ENCODE assay signal across 31 cellular contexts in genomic region chr11:111305403-111305802, GRCh38. TPM values are rescaled to one million over a fixed set of nuclear protein-coding genes. Genes with fewer than 3 reads are reported as not detected.
"Had no signal": no experiment of that assay in that cellular context is flagged by ENCODE, and none has a peak within 500 bp of the region (broad histone marks: within the 10 kb centered on the region; RNA-seq: fewer than 3 reads in every experiment).

No MANE protein-coding gene starts in this region.

- H3K4me1 ChIP-seq: adrenal gland, foreskin keratinocyte, uterus had no signal

- H3K4me2 ChIP-seq: smooth muscle cell had no signal

- H3K9me3 ChIP-seq: adrenal gland, left lung, sigmoid colon, transverse colon, uterus had no signal

- ATAC-seq: activated T-cell treated with anti-CD3 and anti-CD28 coated beads, Interleukin-2, amount 50 U/mL, for 4 hours; foreskin keratinocyte; left lung; naive thymus-derived CD4-positive, alpha-beta T cell; stimulated activated memory B cell treated with anti-CD40 and anti-IgM and Interleukin-4, amounts not matched to agents 10 μg/mL and 1 μg/mL and 100 μg/mL, for 72 hours had no signal

- DNase-seq: activated B cell treated with CpG ODN at 0.5 μM for 24 hours; activated CD4-positive, alpha-beta T cell treated with anti-CD3 and anti-CD28 coated beads for 4 hours; activated CD4-positive, alpha-beta T cell treated with anti-CD3 and anti-CD28 coated beads, Interleukin-2, amount 50 U/mL, for 48 hours; activated CD8-positive, alpha-beta memory T cell treated with anti-CD3 and anti-CD28 coated beads, Interleukin-2, amount 50 U/mL, for 48 hours; activated naive CD4-positive, alpha-beta T cell; activated T-cell treated with anti-CD3 and anti-CD28 coated beads, Interleukin-2, amount 50 U/mL, for 4 hours; adrenal gland; central memory CD4-positive, alpha-beta T cell; dermis blood vessel endothelial cell; effector CD8-positive, alpha-beta T cell; foreskin keratinocyte; immature natural killer cell; kidney glomerular epithelial cell; left lung; naive thymus-derived CD4-positive, alpha-beta T cell; posterior cingulate gyrus; sigmoid colon; stimulated activated CD4-positive, alpha-beta T cell treated with anti-CD3 and anti-CD28 coated beads, Interleukin-15, amount 100 ng/mL, for 24 hours; transverse colon; uterus had no signal

- H3K27me3 ChIP-seq: adrenal gland, sigmoid colon, transverse colon, uterus had no signal

- H3K36me3 ChIP-seq: adrenal gland, left lung, transverse colon, uterus had no signal

- FAIRE-seq: astrocyte, TTC549 had no signal

- H3K27ac ChIP-seq: adrenal gland, foreskin keratinocyte, left lung, sigmoid colon, transverse colon had no signal

- H3K4me3 ChIP-seq: adrenal gland, left lung, lung, sigmoid colon, smooth muscle cell, transverse colon, uterus had no signal

RNA-seq across cellular contexts. Expression of gene POU2AF3, which starts 7.1 kb away (rescaled TPM):
- total RNA-seq: activated CD8-positive, alpha-beta memory T cell treated with anti-CD3 and anti-CD28 coated beads for 36 hours; activated T-cell treated with anti-CD3 and anti-CD28 coated beads, Interleukin-2, amount 50 U/mL, for 4 hours; activated T-helper 2 cell treated with anti-CD3 and anti-CD28 coated beads, Interferon-gamma antibody, Interleukin-2, Interleukin-4, amounts not matched to agents 10 μg/mL and 5 μg/mL and 100 μg/mL, durations not matched to agents 14 hours and 24 hours and 36 hours; dermis blood vessel endothelial cell; foreskin keratinocyte; naive thymus-derived CD4-positive, alpha-beta T cell; renal cortical epithelial cell; smooth muscle cell had no signal
- polyA plus RNA-seq: foreskin keratinocyte; immature natural killer cell; naive thymus-derived CD4-positive, alpha-beta T cell; smooth muscle cell had no signal

RNA-seq across cellular contexts. Expression of gene POU2AF2, which starts 59.9 kb away (rescaled TPM):
- total RNA-seq: activated B cell treated with CpG ODN at 0.5 μM for 24 hours; activated CD8-positive, alpha-beta memory T cell treated with anti-CD3 and anti-CD28 coated beads for 36 hours; activated T-cell treated with anti-CD3 and anti-CD28 coated beads, Interleukin-2, amount 50 U/mL, for 4 hours; activated T-helper 2 cell treated with anti-CD3 and anti-CD28 coated beads, Interferon-gamma antibody, Interleukin-2, Interleukin-4, amounts not matched to agents 10 μg/mL and 5 μg/mL and 100 μg/mL, durations not matched to agents 14 hours and 24 hours and 36 hours; adrenal gland; astrocyte; dermis blood vessel endothelial cell; foreskin keratinocyte; left lung; lung; naive thymus-derived CD4-positive, alpha-beta T cell; neural crest cell; omental fat pad; renal cortical epithelial cell; sigmoid colon; smooth muscle cell; temporal lobe; uterus had no signal
- polyA plus RNA-seq: foreskin keratinocyte; immature natural killer cell; naive thymus-derived CD4-positive, alpha-beta T cell; smooth muscle cell had no signal
